In the genomic region with DNA sequence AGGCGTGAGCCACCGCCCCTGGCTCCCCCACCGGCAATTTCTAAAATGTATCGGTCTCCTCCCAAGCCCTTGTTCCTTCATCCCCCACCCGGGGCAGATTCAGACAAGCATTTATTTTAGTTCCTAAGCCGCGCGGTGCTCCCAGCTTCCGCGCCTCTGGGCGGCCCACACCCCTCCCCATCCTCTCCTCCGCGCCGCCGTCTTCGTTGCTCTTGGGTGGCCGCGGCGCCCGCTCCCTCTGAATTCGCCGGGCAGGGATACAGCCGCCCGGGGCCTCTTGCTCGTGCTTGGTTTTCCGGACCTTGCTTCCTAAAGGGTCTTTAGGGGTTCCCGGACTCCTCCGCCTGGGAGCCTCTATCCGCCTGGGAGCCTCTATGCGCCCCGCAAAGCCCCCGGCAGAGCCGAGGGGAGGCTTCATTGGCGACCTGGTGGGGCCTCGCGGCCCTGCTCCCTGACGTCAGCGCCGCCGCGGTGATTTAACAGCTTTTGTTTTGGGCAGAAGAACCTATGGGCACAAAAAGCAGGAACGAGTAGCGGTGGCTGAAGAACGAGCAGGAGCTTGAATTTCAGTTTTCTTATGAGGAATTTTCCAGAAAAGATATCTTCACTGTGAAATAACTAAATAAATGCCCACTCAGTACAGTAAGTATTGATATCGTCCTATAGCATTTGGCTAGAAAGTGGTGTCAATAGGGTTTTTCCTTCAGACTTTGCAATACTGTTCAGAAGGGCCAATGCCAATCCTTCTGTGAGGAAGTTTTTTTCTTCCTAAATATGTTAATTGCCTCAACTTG, we compare ENCODE assay signal across 8 cellular contexts. TPM values are rescaled to one million over a fixed set of nuclear protein-coding genes. Genes with fewer than 3 reads are reported as not detected.
A peak's percentile ranks its signal among the peaks of the same experiment; 100 is the strongest.
DNase-seq lines count a peak whose midpoint lies in the region; ATAC-seq and TF ChIP-seq lines count a peak whose summit lies in the region.

No MANE protein-coding gene starts in this region.

- no peaks in the 10 kb centered on the region for H3K4me1 ChIP-seq in Peyer's patch

- H3K4me3 ChIP-seq in Peyer's patch, result peak overlapping the region; percentile 48 to 69 (median 61)
- peak overlapping the region; percentile 70 for H3K4me3 ChIP-seq in fibroblast of the aortic adventitia (ENCODE audit: low read depth, low read length)

- H3K9me3 Mint-ChIP-seq in IgD-negative memory B cell, result no peaks in the 10 kb centered on the region
- H3K9me3 Mint-ChIP-seq in activated T-helper 2 cell treated with anti-CD3 and anti-CD28 coated beads, Interferon-gamma antibody, Interleukin-2, Interleukin-4, amounts not matched to agents 10 μg/mL and 5 μg/mL and 100 μg/mL, durations not matched to agents 14 hours and 24 hours and 36 hours, result no peaks in the 10 kb centered on the region
- no peaks in the 10 kb centered on the region for H3K9me3 Mint-ChIP-seq in natural killer cell treated with Interleukin-12 subunit alpha and Interleukin-12 subunit beta and Interleukin-15 and Interleukin-18, amount 100 ng/mL, for 72 hours

- H3K27ac Mint-ChIP-seq in IgD-negative memory B cell, result peak overlapping the region; percentile 5 to 97 (median 96)
- peak overlapping the region; percentile 98 for H3K27ac Mint-ChIP-seq in activated T-helper 2 cell treated with anti-CD3 and anti-CD28 coated beads, Interferon-gamma antibody, Interleukin-2, Interleukin-4, amounts not matched to agents 10 μg/mL and 5 μg/mL and 100 μg/mL, durations not matched to agents 14 hours and 24 hours and 36 hours
- peak overlapping the region; percentile 92 for H3K27ac Mint-ChIP-seq in natural killer cell treated with Interleukin-12 subunit alpha and Interleukin-12 subunit beta and Interleukin-15 and Interleukin-18, amount 100 ng/mL, for 72 hours

- H3K4me3 Mint-ChIP-seq in IgD-negative memory B cell, result peak overlapping the region; percentile 79 to 98 (median 90)
- H3K4me3 Mint-ChIP-seq in activated T-helper 2 cell treated with anti-CD3 and anti-CD28 coated beads, Interferon-gamma antibody, Interleukin-2, Interleukin-4, amounts not matched to agents 10 μg/mL and 5 μg/mL and 100 μg/mL, durations not matched to agents 14 hours and 24 hours and 36 hours (ENCODE audit: low read depth), result peak overlapping the region; percentile 94
- H3K4me3 Mint-ChIP-seq in natural killer cell treated with Interleukin-12 subunit alpha and Interleukin-12 subunit beta and Interleukin-15 and Interleukin-18, amount 100 ng/mL, for 72 hours, result peak overlapping the region; percentile 93

- no peaks in the 10 kb centered on the region for H3K27me3 Mint-ChIP-seq in IgD-negative memory B cell
- H3K27me3 Mint-ChIP-seq in activated T-helper 2 cell treated with anti-CD3 and anti-CD28 coated beads, Interferon-gamma antibody, Interleukin-2, Interleukin-4, amounts not matched to agents 10 μg/mL and 5 μg/mL and 100 μg/mL, durations not matched to agents 14 hours and 24 hours and 36 hours (ENCODE audit: low read depth), result no peaks in the 10 kb centered on the region
- H3K27me3 Mint-ChIP-seq in natural killer cell treated with Interleukin-12 subunit alpha and Interleukin-12 subunit beta and Interleukin-15 and Interleukin-18, amount 100 ng/mL, for 72 hours, result peaks cover 0 to 4% of the 10 kb centered on the region in 2 donors

- H3K27ac ChIP-seq in Peyer's patch, result peak overlapping the region; percentile 76 to 95 (median 78)

- H3K36me3 Mint-ChIP-seq in IgD-negative memory B cell, result no peaks in the 10 kb centered on the region
- peaks cover 8% of the 10 kb centered on the region for H3K36me3 Mint-ChIP-seq in activated T-helper 2 cell treated with anti-CD3 and anti-CD28 coated beads, Interferon-gamma antibody, Interleukin-2, Interleukin-4, amounts not matched to agents 10 μg/mL and 5 μg/mL and 100 μg/mL, durations not matched to agents 14 hours and 24 hours and 36 hours (ENCODE audit: low read depth)
- H3K36me3 Mint-ChIP-seq in natural killer cell treated with Interleukin-12 subunit alpha and Interleukin-12 subunit beta and Interleukin-15 and Interleukin-18, amount 100 ng/mL, for 72 hours, result no peaks in the 10 kb centered on the region

- no peaks in the 10 kb centered on the region for H3K9me3 ChIP-seq in Peyer's patch

- H3K27me3 ChIP-seq in Peyer's patch, result no peaks in the 10 kb centered on the region

- H3K36me3 ChIP-seq in Peyer's patch, result no peaks in the 10 kb centered on the region

- peaks cover 18 to 23% (median 19%) of the 10 kb centered on the region in 3 donors for H3K4me1 Mint-ChIP-seq in IgD-negative memory B cell
- H3K4me1 Mint-ChIP-seq in activated T-helper 2 cell treated with anti-CD3 and anti-CD28 coated beads, Interferon-gamma antibody, Interleukin-2, Interleukin-4, amounts not matched to agents 10 μg/mL and 5 μg/mL and 100 μg/mL, durations not matched to agents 14 hours and 24 hours and 36 hours (ENCODE audit: low read depth), result peaks cover 48% of the 10 kb centered on the region
- peaks cover 16 to 17% of the 10 kb centered on the region in 2 donors for H3K4me1 Mint-ChIP-seq in natural killer cell treated with Interleukin-12 subunit alpha and Interleukin-12 subunit beta and Interleukin-15 and Interleukin-18, amount 100 ng/mL, for 72 hours (ENCODE audit: low read depth in 2 of 2)

- DNase-seq in DMS53 (lab: John Stamatoyannopoulos, UW), result peak; percentile 92
- DNase-seq in Peyer's patch, result peak; percentile 72 to 87 (median 80)
- DNase-seq in activated T-helper 2 cell treated with anti-CD3 and anti-CD28 coated beads, Interferon-gamma antibody, Interleukin-2, Interleukin-4, amounts not matched to agents 10 μg/mL and 5 μg/mL and 100 μg/mL, durations not matched to agents 14 hours and 24 hours and 36 hours (ENCODE audit: low spot score), result peak; percentile 75
- DNase-seq in fibroblast of the aortic adventitia (ENCODE audit: low read depth), result peak; percentile 70
- DNase-seq in natural killer cell treated with Interleukin-12 subunit alpha and Interleukin-12 subunit beta and Interleukin-15 and Interleukin-18, amount 100 ng/mL, for 72 hours (ENCODE audit: low spot score), result peak; percentile 84
- peak; percentile 68 for DNase-seq in stimulated activated naive CD4-positive, alpha-beta T cell treated with Interleukin-2 at 50 U/mL for 16 hours (lab: John Stamatoyannopoulos, UW)

- intact Hi-C loops in activated T-helper 2 cell treated with anti-CD3 and anti-CD28 coated beads, Interferon-gamma antibody, Interleukin-2, Interleukin-4, amounts not matched to agents 10 μg/mL and 5 μg/mL and 100 μg/mL, durations not matched to agents 14 hours and 24 hours and 36 hours (cut with micrococcal nuclease), result loop anchor here (1.0 to 10.0 kb wide), 9 partner anchors 9 to 301 kb away; a partner anchor contains a TSS

- TF ChIP-seq POLR2A in Peyer's patch (IDR thresholded peaks at IDR 0.05), result no peak

- ATAC-seq in GM21576 (IDR thresholded peaks at IDR 0.05; ENCODE audit: unreplicated experiment), result peak; percentile 68
- peak; percentile 85 to 86 for ATAC-seq in natural killer cell treated with Interleukin-12 subunit alpha and Interleukin-12 subunit beta and Interleukin-15 and Interleukin-18, amount 100 ng/mL, for 72 hours

- peak in 1 of 6 experiments; percentile 1 for TF ChIP-seq CTCF in Peyer's patch (IDR thresholded peaks at IDR 0.05)
- no peak for TF ChIP-seq CTCF in fibroblast of the aortic adventitia (IDR thresholded peaks at IDR 0.05; ENCODE audit: insufficient read depth, low read length)

RNA-seq across cellular contexts. Expression of a gene that starts 37.3 kb away (rescaled TPM):
- polyA plus RNA-seq in IgD-negative memory B cell, result 58.7 TPM
- total RNA-seq in Peyer's patch (10 to 100 TPM; 22.4 to 54.9 (median 34.5) TPM), fibroblast of the aortic adventitia (ENCODE audit: low replicate concordance) (34.2 and 55.8 TPM in 2 replicates)
- total RNA-seq in activated T-helper 2 cell treated with anti-CD3 and anti-CD28 coated beads, Interferon-gamma antibody, Interleukin-2, Interleukin-4, amounts not matched to agents 10 μg/mL and 5 μg/mL and 100 μg/mL, durations not matched to agents 14 hours and 24 hours and 36 hours, result 65.8 and 67.8 TPM in 2 replicates
- total RNA-seq in natural killer cell treated with Interleukin-12 subunit alpha and Interleukin-12 subunit beta and Interleukin-15 and Interleukin-18, amount 100 ng/mL, for 72 hours, result 10 to 100 TPM; 24.7 to 44.1 TPM

RNA-seq across cellular contexts. Expression of a gene that starts 37.5 kb away (rescaled TPM):
- polyA plus RNA-seq in IgD-negative memory B cell, result 0.15 TPM
- total RNA-seq in Peyer's patch (1 to 10 TPM in 3 of 4 donors, not detected in 1; 1.7 to 3.1 (median 1.8) TPM), fibroblast of the aortic adventitia (ENCODE audit: low replicate concordance) (1.6 and 2.3 TPM in 2 replicates)
- total RNA-seq in activated T-helper 2 cell treated with anti-CD3 and anti-CD28 coated beads, Interferon-gamma antibody, Interleukin-2, Interleukin-4, amounts not matched to agents 10 μg/mL and 5 μg/mL and 100 μg/mL, durations not matched to agents 14 hours and 24 hours and 36 hours, result 1.7 and 2.0 TPM in 2 replicates
- 1 to 10 TPM; 1.5 to 2.8 TPM for total RNA-seq in natural killer cell treated with Interleukin-12 subunit alpha and Interleukin-12 subunit beta and Interleukin-15 and Interleukin-18, amount 100 ng/mL, for 72 hours

Comparison
In these comparisons a context has a peak if more than half of its experiments do, and no peak if none do; other contexts are left out.
1. Peak in every context shown above with its lines: DNase-seq, ATAC-seq, H3K4me3 ChIP-seq and H3K27ac ChIP-seq.